In genomic region chr15:74773731-74774252, GRCh38 we compare ENCODE assay signal across 1 cellular context.
A peak's percentile ranks its signal among the peaks of the same experiment; 100 is the strongest.
TF ChIP-seq lines count a peak whose summit lies in the region.

No MANE protein-coding gene starts in this region.

TF ChIP-seq in K562, 482 proteins besides CTCF, POLR2A, EP300 and RAD21:
- peak; percentile 38 for TF ChIP-seq RBM25 (IDR thresholded peaks at IDR 0.05; ENCODE audit: low read depth, low read length, severe bottlenecking)
- no peak for TF ChIP-seq RBFOX2 (IDR thresholded peaks at IDR 0.05; ENCODE audit: low read depth, low read length)
- TF ChIP-seq CEBPB (tag; IDR thresholded peaks at IDR 0.05): peak; percentile 58
